Comparison of ENCODE assay signal across 8 cellular contexts in genomic region chr1:64539808-64540207, GRCh38.
A peak's percentile ranks its signal among the peaks of the same experiment; 100 is the strongest.
DNase-seq lines count a peak whose midpoint lies in the region; ATAC-seq and TF ChIP-seq lines count a peak whose summit lies in the region.

No MANE protein-coding gene starts in this region.

- peak overlapping the region; percentile 24 for H3K4me2 ChIP-seq in parathyroid adenoma (ENCODE audit: low read length)

- H3K4me3 ChIP-seq in parathyroid adenoma (ENCODE audit: low read depth, low read length) = no peak overlapping the region

- H3K27ac ChIP-seq in parathyroid adenoma = peak overlapping the region; percentile 36

- peak; percentile 53 for DNase-seq in DMS 273 (lab: John Stamatoyannopoulos, UW; ENCODE audit: unreplicated experiment)
- DNase-seq in RPMI8226 = peak; percentile 7
- peak; percentile 61 for DNase-seq in foreskin melanocyte
- DNase-seq in hippocampal formation (lab: John Stamatoyannopoulos, UW) = no peak
- DNase-seq in C1 segment of cervical spinal cord (lab: John Stamatoyannopoulos, UW) = no peak
- no peak for DNase-seq in stimulated activated CD4-positive, alpha-beta T cell treated with anti-CD3 and anti-CD28 coated beads, Interleukin-4, amount 100 ng/mL, for 1 hour

- no peak for TF ChIP-seq CTCF in parathyroid adenoma (IDR thresholded peaks at IDR 0.05)

- H3K4me1 ChIP-seq in parathyroid adenoma = peaks cover 7% of the 10 kb centered on the region

- H3K27me3 ChIP-seq in parathyroid adenoma (ENCODE audit: control insufficient read depth, insufficient read depth, low read length) = no peaks in the 10 kb centered on the region

- H3K36me3 ChIP-seq in parathyroid adenoma (ENCODE audit: control insufficient read depth, insufficient read depth, low read length) = no peaks in the 10 kb centered on the region

- no peaks in the 10 kb centered on the region for H3K79me2 ChIP-seq in parathyroid adenoma

- H3K9me3 ChIP-seq in parathyroid adenoma (ENCODE audit: control insufficient read depth, low read length) = no peaks in the 10 kb centered on the region

- no peak overlapping the region for H2AFZ ChIP-seq in parathyroid adenoma

- no peak for ATAC-seq in HG02610 (IDR thresholded peaks at IDR 0.05; ENCODE audit: unreplicated experiment)

- H3K9ac ChIP-seq in parathyroid adenoma = no peak overlapping the region

Comparison
In these comparisons a context has a peak if more than half of its experiments do, and no peak if none do; other contexts are left out.
1. DNase-seq: peak in DMS 273 (single experiment), RPMI8226 (single experiment) and foreskin melanocyte (single experiment); none in hippocampal formation (0 of 2), C1 segment of cervical spinal cord (0 of 14) and stimulated activated CD4-positive, alpha-beta T cell treated with anti-CD3 and anti-CD28 coated beads, Interleukin-4, amount 100 ng/mL, for 1 hour (single experiment).